ENCODE assay signal across 8 cellular contexts in genomic region chr1:16534829-16535456, GRCh38. TPM values are rescaled to one million over a fixed set of nuclear protein-coding genes. Genes with fewer than 3 reads are reported as not detected.
DNase-seq lines count a peak whose midpoint lies in the region; ATAC-seq, FAIRE-seq and TF ChIP-seq lines count a peak whose summit lies in the region.
"Not testable (repeated sequence)": the region's sequence is repeated elsewhere in the genome, so short reads cannot be mapped to it uniquely, and the experiment has no call there.

No MANE protein-coding gene starts in this region.

- ATAC-seq in A549 (peak; percentile 94 to 96), RWPE2 (ENCODE audit: low read depth) (peak; percentile 94)

- not testable (repeated sequence) for TF ChIP-seq POLR2A in A549 (IDR thresholded peaks at IDR 0.05; ENCODE audit: low read length)

- not testable (repeated sequence) for TF ChIP-seq EP300 in A549 (IDR thresholded peaks at IDR 0.05)

- 3% methylated on average over 28 of the region's 43 CpGs for WGBS in A549 (ENCODE audit: missing lambda C conversion rate)
- WGBS in endodermal cell (ENCODE audit: insufficient coverage in 1 of 2, insufficient read length in 1 of 2), 2 experiments, result 0% methylated on average over 3 to 31 of the region's 43 CpGs

- H3K4me1 Mint-ChIP-seq in activated naive CD4-positive, alpha-beta T cell treated with anti-CD3 and anti-CD28 coated beads for 36 hours (ENCODE audit: low read depth); endodermal cell: not testable (repeated sequence)
- peaks cover 14% of the 10 kb centered on the region for H3K4me1 Mint-ChIP-seq in neural progenitor cell

- not testable (repeated sequence) for TF ChIP-seq CTCF in A549 (IDR thresholded peaks at IDR 0.05); RWPE2 (IDR thresholded peaks at IDR 0.05; ENCODE audit: poor library complexity, severe bottlenecking); endodermal cell (conservative IDR thresholded peaks at IDR 0.05); neural progenitor cell (IDR thresholded peaks at IDR 0.05)

- peak overlapping the region; percentile 77 for H3K4me2 ChIP-seq in A549
- peak overlapping the region; percentile 70 for H3K4me2 ChIP-seq in neural progenitor cell

- POLR2A ChIA-PET in A549 (lab: Yijun Ruan, JAX), result interaction anchor here (1.3 kb wide), 1 partner anchor 22 kb away, joined by 5 read pairs; no protein-coding TSS in a partner anchor

- TF ChIP-seq RAD21 in A549 (conservative IDR thresholded peaks at IDR 0.05 in 1 of 2, IDR thresholded peaks at IDR 0.05 in 1 of 2), result not testable (repeated sequence)

- H3K79me2 ChIP-seq in neural progenitor cell (ENCODE audit: low read depth), result not testable (repeated sequence)

- H3K9me3 Mint-ChIP-seq in activated naive CD4-positive, alpha-beta T cell treated with anti-CD3 and anti-CD28 coated beads for 36 hours; endodermal cell; neural progenitor cell: not testable (repeated sequence)

- not testable (repeated sequence) for H3K9ac ChIP-seq in endodermal cell (ENCODE audit: extremely low read depth, low read length, poor library complexity, severe bottlenecking); iPS-18a (ENCODE audit: low read length); neural progenitor cell

- FAIRE-seq in A549 (lab: Jason Lieb, UNC), result peak; percentile 63

- not testable (repeated sequence) for H3K36me3 ChIP-seq in H7 (replicated peaks; ENCODE audit: control insufficient read depth, insufficient read depth, low read length); RWPE2 (ENCODE audit: low read depth); endodermal cell (ENCODE audit: control insufficient read depth, insufficient read depth, low read length); iPS-18a (ENCODE audit: control insufficient read depth, low read depth, low read length); neural progenitor cell

- peak overlapping the region; percentile 50 for H3K4me3 ChIP-seq in A549
- H3K4me3 ChIP-seq in H7 (ENCODE audit: insufficient read depth, low read depth, low read length), result peak overlapping the region; percentile 60
- H3K4me3 ChIP-seq in RWPE2 (ENCODE audit: severe bottlenecking), result peak overlapping the region; percentile 36
- H3K4me3 ChIP-seq in endodermal cell (ENCODE audit: low read length), result peak overlapping the region; percentile 72
- H3K4me3 ChIP-seq in iPS-18a (ENCODE audit: low read length), result peak overlapping the region; percentile 61
- H3K4me3 ChIP-seq in neural progenitor cell, result peak overlapping the region; percentile 73

- H3K36me3 Mint-ChIP-seq in activated naive CD4-positive, alpha-beta T cell treated with anti-CD3 and anti-CD28 coated beads for 36 hours (ENCODE audit: low read depth); endodermal cell (ENCODE audit: low read depth); neural progenitor cell: not testable (repeated sequence)

- peak overlapping the region; percentile 75 for H3K4me3 Mint-ChIP-seq in activated naive CD4-positive, alpha-beta T cell treated with anti-CD3 and anti-CD28 coated beads for 36 hours
- H3K4me3 Mint-ChIP-seq in endodermal cell, result peak overlapping the region; percentile 71
- H3K4me3 Mint-ChIP-seq in neural progenitor cell, result peak overlapping the region; percentile 93

- H3K4me1 ChIP-seq in A549; RWPE2 (ENCODE audit: insufficient read depth, poor library complexity, severe bottlenecking); endodermal cell (ENCODE audit: control insufficient read depth, insufficient read depth, low read length); iPS-18a (ENCODE audit: control insufficient read depth, low read depth, low read length); neural progenitor cell: not testable (repeated sequence)

- peak in 1 of 2 experiments; percentile 92 for DNase-seq in A549 (ENCODE audit: low read depth in 1 of 2, low spot score in 1 of 2)
- DNase-seq in H7; RWPE2 (ENCODE audit: low spot score); endodermal cell: not testable (repeated sequence)
- peak; percentile 71 for DNase-seq in activated naive CD4-positive, alpha-beta T cell treated with anti-CD3 and anti-CD28 coated beads for 36 hours
- DNase-seq in neural progenitor cell (ENCODE audit: low spot score), result peak; percentile 70
- DNase-seq in stimulated activated CD4-positive, alpha-beta T cell treated with anti-CD3 and anti-CD28 coated beads, Interleukin-4, amount 100 ng/mL, for 48 hours (ENCODE audit: low read depth in 2 of 2), result peak; percentile 38 to 51

- peak overlapping the region; percentile 81 for H2AFZ ChIP-seq in neural progenitor cell (replicated peaks)

- H3K27ac Mint-ChIP-seq in activated naive CD4-positive, alpha-beta T cell treated with anti-CD3 and anti-CD28 coated beads for 36 hours, result peak overlapping the region; percentile 61
- H3K27ac Mint-ChIP-seq in endodermal cell (peak overlapping the region; percentile 87), neural progenitor cell (peak overlapping the region; percentile 70)

- not testable (repeated sequence) for H3K9me3 ChIP-seq in A549; RWPE2 (ENCODE audit: severe bottlenecking); endodermal cell (ENCODE audit: control insufficient read depth, low read length); iPS-18a (ENCODE audit: control insufficient read depth, low read depth, low read length); neural progenitor cell (ENCODE audit: low read depth)

- H4K20me1 ChIP-seq in neural progenitor cell (ENCODE audit: low read depth), result not testable (repeated sequence)

- peaks cover 20% of the 10 kb centered on the region for H3F3A ChIP-seq in neural progenitor cell (ENCODE audit: low read depth)

- CTCF ChIA-PET in A549 (lab: Yijun Ruan, JAX); activated naive CD4-positive, alpha-beta T cell treated with anti-CD3 and anti-CD28 coated beads for 36 hours (lab: Charles Lee): not testable (repeated sequence)

- peaks cover 30% of the 10 kb centered on the region for H3K27me3 Mint-ChIP-seq in activated naive CD4-positive, alpha-beta T cell treated with anti-CD3 and anti-CD28 coated beads for 36 hours (ENCODE audit: low read depth)
- H3K27me3 Mint-ChIP-seq in endodermal cell (ENCODE audit: insufficient read depth) (peaks cover 45% of the 10 kb centered on the region), neural progenitor cell (ENCODE audit: insufficient read depth, low read depth) (peaks cover 24% of the 10 kb centered on the region)

- H3K27ac ChIP-seq in A549, result peak overlapping the region; percentile 45 to 69; a peak in 2 of 6 replicates
- not testable (repeated sequence) for H3K27ac ChIP-seq in RWPE2 (ENCODE audit: poor library complexity, severe bottlenecking); endodermal cell (ENCODE audit: low read depth, low read length); iPS-18a (ENCODE audit: low read length); neural progenitor cell

- intact Hi-C loops in activated naive CD4-positive, alpha-beta T cell treated with anti-CD3 and anti-CD28 coated beads for 36 hours (cut with micrococcal nuclease), result not testable (repeated sequence)

- H3K27me3 ChIP-seq in H7 (ENCODE audit: control insufficient read depth, insufficient read depth, low read length) (peaks cover 16% of the 10 kb centered on the region), iPS-18a (ENCODE audit: control insufficient read depth, insufficient read depth, low read length) (peaks cover 34% of the 10 kb centered on the region), neural progenitor cell (peaks cover 48% of the 10 kb centered on the region)
- not testable (repeated sequence) for H3K27me3 ChIP-seq in RWPE2 (ENCODE audit: insufficient read depth, poor library complexity, severe bottlenecking); endodermal cell (ENCODE audit: control insufficient read depth, insufficient read depth, low read length, poor library complexity, severe bottlenecking)

TF ChIP-seq in A549, 52 proteins besides CTCF, POLR2A, EP300 and RAD21:
- peak; percentile 25; the same call in 1 of the 2 replicates for TF ChIP-seq MAX (IDR thresholded peaks at IDR 0.05)
- peak; percentile 40; the same call in 1 of the 2 replicates for TF ChIP-seq SREBF2 (IDR thresholded peaks at IDR 0.05)
TF ChIP-seq in A549: peak in this region for 2; not testable (repeated sequence) for 50.

RNA-seq across cellular contexts. Expression of gene RNU1-1, which starts 20.9 kb away (rescaled TPM):
- polyA plus RNA-seq in A549 (2011; rRNA removed) (56.2 TPM in 1 of 2 replicates, not detected in the other), A549 (2017; fragmentation: RNase III; extraction: RNeasy Plus Mini Kit Qiagen cat#74134 plus additional on column Dnase treatment) (6.5 to 8.5 TPM (median 6.6 TPM) in 3 replicates)
- polyA plus RNA-seq in A549 (2012; cell fraction: cytosol; rRNA removed), result not detected in 2 replicates
- not detected in 2 replicates for polyA plus RNA-seq in A549 (2012; cell fraction: nucleus; rRNA removed)
- 38,453 and 40,699 TPM in 2 replicates for polyA minus RNA-seq in A549 (2011; rRNA and poly(A)+ RNA removed)
- under 0.01 TPM in 2 replicates for total RNA-seq in H7 (2014; rRNA removed; shearing (Covaris generic))
- 1,000 to 10,000 TPM; 1,341 to 1,386 TPM for total RNA-seq in activated naive CD4-positive, alpha-beta T cell treated with anti-CD3 and anti-CD28 coated beads for 36 hours
- total RNA-seq in endodermal cell (1,000 to 10,000 TPM; 2,483 to 3,611 TPM), neural progenitor cell (ENCODE audit: low replicate concordance) (under 0.01 TPM in 2 replicates)
- polyA plus RNA-seq in endodermal cell (2013, experiment 1 of 2), result 11,872 TPM
- 14,577 TPM for polyA plus RNA-seq in endodermal cell (2013, experiment 2 of 2)

Comparison
In these comparisons a context has a peak if more than half of its experiments do, and no peak if none do; other contexts are left out.
1. RNA of gene RNU1-1, which starts 20.9 kb away (total RNA-seq): 2,483 to 3,611 TPM in endodermal cell and 1,341 to 1,386 TPM in activated naive CD4-positive, alpha-beta T cell treated with anti-CD3 and anti-CD28 coated beads for 36 hours; under 0.01 TPM in H7 and under 0.01 TPM in neural progenitor cell; every median in the first group is over 1,000 times any median in the second.
2. Peak in every context shown above with its lines, with median percentiles within 50 percentile points of each other: H3K4me3 ChIP-seq, H3K27ac Mint-ChIP-seq and H3K4me3 Mint-ChIP-seq.